Comparison of ENCODE assay signal across 9 cellular contexts in genomic region chr22:42978453-42979103, GRCh38. TPM values are rescaled to one million over a fixed set of nuclear protein-coding genes. Genes with fewer than 3 reads are reported as not detected.
DNase-seq lines count a peak whose midpoint lies in the region; ATAC-seq and TF ChIP-seq lines count a peak whose summit lies in the region.
"Had no signal": no experiment of that assay in that cellular context is flagged by ENCODE, and none has a peak within 500 bp of the region (broad histone marks: within the 10 kb centered on the region; RNA-seq: fewer than 3 reads in every experiment).

No MANE protein-coding gene starts in this region.

- H3K4me3 ChIP-seq in heart left ventricle (no peak overlapping the region), psoas muscle (no peak overlapping the region)
- H3K4me3 ChIP-seq: K562 had no signal

- H3K4me1 ChIP-seq in heart left ventricle (peaks cover 0 to 49% (median 34%) of the 10 kb centered on the region in 12 donors), psoas muscle (peaks cover 35% of the 10 kb centered on the region)

- H3K27ac Mint-ChIP-seq in CD4-positive, alpha-beta T cell = peak overlapping the region; percentile 29
- peak overlapping the region; percentile 5 for H3K27ac Mint-ChIP-seq in activated T-helper 17 cell treated with anti-CD3 and anti-CD28 coated beads, Interleukin-2, amount 50 U/mL, for 72 hours

- H3K9me3 ChIP-seq in CD4-positive, alpha-beta T cell (ENCODE audit: control insufficient read depth, low read length) = no peaks in the 10 kb centered on the region
- no peaks in the 10 kb centered on the region for H3K9me3 ChIP-seq in heart left ventricle
- no peaks in the 10 kb centered on the region for H3K9me3 ChIP-seq in psoas muscle

- intact Hi-C loops in CD4-positive, alpha-beta T cell (cut with DNase I, micrococcal nuclease) = no loop called here
- intact Hi-C loops in heart left ventricle (cut with DNase I) (no loop called here), psoas muscle (cut with DNase I) (no loop called here)

- H3K4me3 Mint-ChIP-seq in CD4-positive, alpha-beta T cell = no peak overlapping the region
- no peak overlapping the region for H3K4me3 Mint-ChIP-seq in activated T-helper 17 cell treated with anti-CD3 and anti-CD28 coated beads, Interleukin-2, amount 50 U/mL, for 72 hours

- H3K27me3 Mint-ChIP-seq in CD4-positive, alpha-beta T cell = no peaks in the 10 kb centered on the region
- H3K27me3 Mint-ChIP-seq in activated T-helper 17 cell treated with anti-CD3 and anti-CD28 coated beads, Interleukin-2, amount 50 U/mL, for 72 hours = no peaks in the 10 kb centered on the region

- CTCF ChIA-PET in CD4-positive, alpha-beta T cell (lab: Charles Lee) = no interaction called here

- no peak for DNase-seq in CD4-positive, alpha-beta T cell
- DNase-seq in heart left ventricle (peak in 2 of 5 donors; percentile 33 to 52), psoas muscle (no peak), NCI-H1436 treated with DMSO at 0.1 percent for 48 hours (lab: John Stamatoyannopoulos, UW) (no peak), T-helper 2 cell (no peak)

- peaks cover 39% of the 10 kb centered on the region for H3K4me1 Mint-ChIP-seq in CD4-positive, alpha-beta T cell (ENCODE audit: low read depth)
- H3K4me1 Mint-ChIP-seq in activated T-helper 17 cell treated with anti-CD3 and anti-CD28 coated beads, Interleukin-2, amount 50 U/mL, for 72 hours = peaks cover 22% of the 10 kb centered on the region

- 35 to 59% (median 44%) methylated on average over 5 of the region's 5 CpGs for WGBS in heart left ventricle, 4 donors
- WGBS in psoas muscle, 3 donors = 35 to 44% (median 38%) methylated on average over 5 of the region's 5 CpGs

- H3K9me3 Mint-ChIP-seq in CD4-positive, alpha-beta T cell = no peaks in the 10 kb centered on the region
- no peaks in the 10 kb centered on the region for H3K9me3 Mint-ChIP-seq in activated T-helper 17 cell treated with anti-CD3 and anti-CD28 coated beads, Interleukin-2, amount 50 U/mL, for 72 hours

- no peak for ATAC-seq in CD4-positive, alpha-beta T cell (ENCODE audit: poor library complexity)
- peak; percentile 16 for ATAC-seq in activated T-helper 17 cell treated with anti-CD3 and anti-CD28 coated beads, Interleukin-2, amount 50 U/mL, for 72 hours (replicated peaks)
- ATAC-seq in heart left ventricle = peak; percentile 65 to 97 (median 82)
- ATAC-seq in psoas muscle = peak; percentile 54 to 73 (median 64)
- ATAC-seq in HG03521 (IDR thresholded peaks at IDR 0.05; ENCODE audit: unreplicated experiment) = no peak
- ATAC-seq in HG03354 (IDR thresholded peaks at IDR 0.05; ENCODE audit: poor library complexity, severe bottlenecking, unreplicated experiment) = no peak
- ATAC-seq: K562 had no signal

- H3K27ac ChIP-seq in CD4-positive, alpha-beta T cell (ENCODE audit: low read depth, low read length) = no peak overlapping the region
- peak overlapping the region in 11 of 12 donors; percentile 15 to 76 (median 59) for H3K27ac ChIP-seq in heart left ventricle
- peak overlapping the region; percentile 66 for H3K27ac ChIP-seq in psoas muscle

- TF ChIP-seq POLR2A in heart left ventricle (IDR thresholded peaks at IDR 0.05) = no peak

- no peaks in the 10 kb centered on the region for H3K27me3 ChIP-seq in CD4-positive, alpha-beta T cell (ENCODE audit: control insufficient read depth, insufficient read depth, low read length)
- no peaks in the 10 kb centered on the region for H3K27me3 ChIP-seq in heart left ventricle
- no peaks in the 10 kb centered on the region for H3K27me3 ChIP-seq in psoas muscle (ENCODE audit: insufficient read depth in 3 of 3, low read length in 2 of 3)

- TF ChIP-seq CTCF in CD4-positive, alpha-beta T cell (IDR thresholded peaks at IDR 0.05) = no peak
- no peak for TF ChIP-seq CTCF in heart left ventricle (IDR thresholded peaks at IDR 0.05)
- no peak for TF ChIP-seq CTCF in psoas muscle (IDR thresholded peaks at IDR 0.05)

- POLR2A ChIA-PET in CD4-positive, alpha-beta T cell (lab: Charles Lee) = interaction anchor here (0.7 kb wide), 1 partner anchor 17 kb away, joined by 3 read pairs; no protein-coding TSS in a partner anchor

- no peaks in the 10 kb centered on the region for H3K36me3 Mint-ChIP-seq in CD4-positive, alpha-beta T cell (ENCODE audit: low read depth)
- H3K36me3 Mint-ChIP-seq in activated T-helper 17 cell treated with anti-CD3 and anti-CD28 coated beads, Interleukin-2, amount 50 U/mL, for 72 hours (ENCODE audit: low read depth) = no peaks in the 10 kb centered on the region

- H3K36me3 ChIP-seq in heart left ventricle = no peaks in the 10 kb centered on the region
- no peaks in the 10 kb centered on the region for H3K36me3 ChIP-seq in psoas muscle (ENCODE audit: insufficient read depth in 1 of 2, low read depth in 1 of 2)

RNA-seq across cellular contexts. Expression of gene PACSIN2, which starts 36.4 kb away (rescaled TPM):
- 10 to 100 TPM; 23.3 to 25.5 TPM for total RNA-seq in CD4-positive, alpha-beta T cell
- 10 to 100 TPM; 22.9 to 26.3 TPM for total RNA-seq in activated T-helper 17 cell treated with anti-CD3 and anti-CD28 coated beads, Interleukin-2, amount 50 U/mL, for 72 hours
- total RNA-seq in heart left ventricle (10 to 100 TPM; 42.5 to 87.1 (median 59.3) TPM), psoas muscle (10 to 100 TPM; 27.9 to 52.2 (median 38.4) TPM)
- polyA plus RNA-seq in heart left ventricle (10 to 100 TPM; 26.5 to 60.4 TPM), psoas muscle (10 to 100 TPM; 21.0 to 31.4 (median 26.0) TPM)

Comparison
In these comparisons a context has a peak if more than half of its experiments do, and no peak if none do; other contexts are left out.
1. ATAC-seq: peak in activated T-helper 17 cell treated with anti-CD3 and anti-CD28 coated beads, Interleukin-2, amount 50 U/mL, for 72 hours (single experiment), heart left ventricle (4 of 4) and psoas muscle (4 of 4); none in CD4-positive, alpha-beta T cell (single experiment), HG03521 (single experiment) and HG03354 (single experiment).